1 cellular context compared by ENCODE assay signal in the genomic region with DNA sequence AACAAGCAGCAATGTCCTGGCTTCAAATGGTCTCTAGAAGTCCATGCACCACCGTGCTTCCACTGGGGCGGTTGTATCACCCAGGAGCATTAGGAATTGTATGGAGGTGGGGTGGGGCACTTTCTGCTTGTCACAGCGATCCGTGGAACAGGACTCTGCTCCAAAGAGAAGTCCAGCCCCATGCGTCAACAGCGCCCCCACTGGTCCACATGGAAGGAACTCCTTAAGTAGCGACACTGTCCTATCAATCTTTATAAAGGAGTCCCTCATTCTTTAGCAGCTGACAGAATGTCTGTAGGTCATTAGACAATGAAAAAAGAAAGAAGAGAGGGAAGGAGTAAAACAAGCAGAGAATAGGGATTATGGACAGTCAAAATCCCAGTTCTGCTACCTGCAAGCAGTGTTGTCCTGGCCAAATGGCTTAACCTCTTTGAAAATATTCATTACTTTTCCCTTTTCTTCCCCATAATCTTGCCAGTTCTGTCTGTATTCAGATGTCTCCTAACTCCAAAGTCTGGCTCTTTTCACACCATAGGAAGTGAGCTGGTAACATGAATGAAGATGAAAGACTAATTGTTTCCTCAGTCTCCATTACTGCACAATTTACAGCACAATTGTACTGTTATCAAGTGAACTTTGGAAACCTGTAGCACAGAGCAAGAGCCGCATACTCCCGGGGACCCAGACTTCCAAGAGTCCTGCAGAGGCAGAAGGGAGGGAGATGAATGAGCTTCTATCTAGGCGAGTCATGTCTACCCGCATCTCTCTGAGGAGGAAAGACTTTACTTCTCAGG.
A peak's percentile ranks its signal among the peaks of the same experiment; 100 is the strongest.
TF ChIP-seq lines count a peak whose summit lies in the region.

No MANE protein-coding gene starts in this region.

TF ChIP-seq in HepG2, 621 proteins besides CTCF, POLR2A, EP300 and RAD21 (continued from another document and continues in another):
- no peak for TF ChIP-seq KDM4B (CRISPR knock-in tag; IDR thresholded peaks at IDR 0.05)
- TF ChIP-seq HNF4A (CRISPR knock-in tag; IDR thresholded peaks at IDR 0.05), result peak; percentile 62
- TF ChIP-seq GATA4 (IDR thresholded peaks at IDR 0.05; ENCODE audit: borderline replicate concordance, low read depth), result no peak
- TF ChIP-seq ZNF138 (CRISPR knock-in tag; IDR thresholded peaks at IDR 0.05; ENCODE audit: low read depth), result no peak
- no peak for TF ChIP-seq NKX3-1 (CRISPR knock-in tag; IDR thresholded peaks at IDR 0.05)
- TF ChIP-seq, protein P1, sequence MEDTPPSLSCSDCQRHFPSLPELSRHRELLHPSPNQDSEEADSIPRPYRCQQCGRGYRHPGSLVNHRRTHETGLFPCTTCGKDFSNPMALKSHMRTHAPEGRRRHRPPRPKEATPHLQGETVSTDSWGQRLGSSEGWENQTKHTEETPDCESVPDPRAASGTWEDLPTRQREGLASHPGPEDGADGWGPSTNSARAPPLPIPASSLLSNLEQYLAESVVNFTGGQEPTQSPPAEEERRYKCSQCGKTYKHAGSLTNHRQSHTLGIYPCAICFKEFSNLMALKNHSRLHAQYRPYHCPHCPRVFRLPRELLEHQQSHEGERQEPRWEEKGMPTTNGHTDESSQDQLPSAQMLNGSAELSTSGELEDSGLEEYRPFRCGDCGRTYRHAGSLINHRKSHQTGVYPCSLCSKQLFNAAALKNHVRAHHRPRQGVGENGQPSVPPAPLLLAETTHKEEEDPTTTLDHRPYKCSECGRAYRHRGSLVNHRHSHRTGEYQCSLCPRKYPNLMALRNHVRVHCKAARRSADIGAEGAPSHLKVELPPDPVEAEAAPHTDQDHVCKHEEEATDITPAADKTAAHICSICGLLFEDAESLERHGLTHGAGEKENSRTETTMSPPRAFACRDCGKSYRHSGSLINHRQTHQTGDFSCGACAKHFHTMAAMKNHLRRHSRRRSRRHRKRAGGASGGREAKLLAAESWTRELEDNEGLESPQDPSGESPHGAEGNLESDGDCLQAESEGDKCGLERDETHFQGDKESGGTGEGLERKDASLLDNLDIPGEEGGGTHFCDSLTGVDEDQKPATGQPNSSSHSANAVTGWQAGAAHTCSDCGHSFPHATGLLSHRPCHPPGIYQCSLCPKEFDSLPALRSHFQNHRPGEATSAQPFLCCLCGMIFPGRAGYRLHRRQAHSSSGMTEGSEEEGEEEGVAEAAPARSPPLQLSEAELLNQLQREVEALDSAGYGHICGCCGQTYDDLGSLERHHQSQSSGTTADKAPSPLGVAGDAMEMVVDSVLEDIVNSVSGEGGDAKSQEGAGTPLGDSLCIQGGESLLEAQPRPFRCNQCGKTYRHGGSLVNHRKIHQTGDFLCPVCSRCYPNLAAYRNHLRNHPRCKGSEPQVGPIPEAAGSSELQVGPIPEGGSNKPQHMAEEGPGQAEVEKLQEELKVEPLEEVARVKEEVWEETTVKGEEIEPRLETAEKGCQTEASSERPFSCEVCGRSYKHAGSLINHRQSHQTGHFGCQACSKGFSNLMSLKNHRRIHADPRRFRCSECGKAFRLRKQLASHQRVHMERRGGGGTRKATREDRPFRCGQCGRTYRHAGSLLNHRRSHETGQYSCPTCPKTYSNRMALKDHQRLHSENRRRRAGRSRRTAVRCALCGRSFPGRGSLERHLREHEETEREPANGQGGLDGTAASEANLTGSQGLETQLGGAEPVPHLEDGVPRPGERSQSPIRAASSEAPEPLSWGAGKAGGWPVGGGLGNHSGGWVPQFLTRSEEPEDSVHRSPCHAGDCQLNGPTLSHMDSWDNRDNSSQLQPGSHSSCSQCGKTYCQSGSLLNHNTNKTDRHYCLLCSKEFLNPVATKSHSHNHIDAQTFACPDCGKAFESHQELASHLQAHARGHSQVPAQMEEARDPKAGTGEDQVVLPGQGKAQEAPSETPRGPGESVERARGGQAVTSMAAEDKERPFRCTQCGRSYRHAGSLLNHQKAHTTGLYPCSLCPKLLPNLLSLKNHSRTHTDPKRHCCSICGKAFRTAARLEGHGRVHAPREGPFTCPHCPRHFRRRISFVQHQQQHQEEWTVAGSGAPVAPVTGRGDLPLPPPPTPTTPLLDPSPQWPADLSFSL (CRISPR knock-in tag; IDR thresholded peaks at IDR 0.05), result no peak
- no peak for TF ChIP-seq KAT7 (CRISPR knock-in tag; IDR thresholded peaks at IDR 0.05; ENCODE audit: borderline replicate concordance)
- no peak for TF ChIP-seq ZNF557 (CRISPR knock-in tag; IDR thresholded peaks at IDR 0.05)
- TF ChIP-seq MEF2D (CRISPR knock-in tag; IDR thresholded peaks at IDR 0.05), result peak; percentile 28; the same call in 1 of the 2 replicates
- TF ChIP-seq NFYB (CRISPR knock-in tag; IDR thresholded peaks at IDR 0.05), result no peak
- TF ChIP-seq SRF (IDR thresholded peaks at IDR 0.05; ENCODE audit: low read depth, low read length), result no peak
- no peak for TF ChIP-seq ZNF775 (CRISPR knock-in tag; IDR thresholded peaks at IDR 0.05; ENCODE audit: borderline replicate concordance)
- no peak for TF ChIP-seq SP2 (CRISPR knock-in tag; IDR thresholded peaks at IDR 0.05)
- TF ChIP-seq ZNF558 (CRISPR knock-in tag; IDR thresholded peaks at IDR 0.05; ENCODE audit: borderline replicate concordance), result no peak
- no peak for TF ChIP-seq NFIB (CRISPR knock-in tag; IDR thresholded peaks at IDR 0.05; ENCODE audit: borderline replicate concordance)
- no peak for TF ChIP-seq NONO (IDR thresholded peaks at IDR 0.05)
- 0 out of 2 replicates have a peak, but pooled peaks have one; percentile 28 for TF ChIP-seq NONO (CRISPR knock-in tag; conservative IDR thresholded peaks at IDR 0.05)
- no peak for TF ChIP-seq ONECUT2 (CRISPR knock-in tag; IDR thresholded peaks at IDR 0.05)
- TF ChIP-seq EED (CRISPR knock-in tag; IDR thresholded peaks at IDR 0.05), result no peak
- no peak for TF ChIP-seq ZNF607 (CRISPR knock-in tag; IDR thresholded peaks at IDR 0.05; ENCODE audit: borderline replicate concordance)
- TF ChIP-seq, protein P2, sequence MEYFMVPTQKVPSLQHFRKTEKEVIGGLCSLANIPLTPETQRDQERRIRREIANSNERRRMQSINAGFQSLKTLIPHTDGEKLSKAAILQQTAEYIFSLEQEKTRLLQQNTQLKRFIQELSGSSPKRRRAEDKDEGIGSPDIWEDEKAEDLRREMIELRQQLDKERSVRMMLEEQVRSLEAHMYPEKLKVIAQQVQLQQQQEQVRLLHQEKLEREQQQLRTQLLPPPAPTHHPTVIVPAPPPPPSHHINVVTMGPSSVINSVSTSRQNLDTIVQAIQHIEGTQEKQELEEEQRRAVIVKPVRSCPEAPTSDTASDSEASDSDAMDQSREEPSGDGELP (IDR thresholded peaks at IDR 0.05; ENCODE audit: borderline replicate concordance, low read depth), result 0 out of 2 replicates have a peak, but pooled peaks have one; percentile 5
- TF ChIP-seq NFE2 (CRISPR knock-in tag; IDR thresholded peaks at IDR 0.05), result no peak
- TF ChIP-seq ZNF256 (CRISPR knock-in tag; conservative IDR thresholded peaks at IDR 0.05), result no peak
- TF ChIP-seq KDM5A (IDR thresholded peaks at IDR 0.05; ENCODE audit: borderline replicate concordance, low read length), result peak; percentile 48; the same call in 1 of the 2 replicates
- TF ChIP-seq NR2F2 (IDR thresholded peaks at IDR 0.05; ENCODE audit: borderline replicate concordance, low read depth), result no peak
- no peak for TF ChIP-seq HES4 (CRISPR knock-in tag; IDR thresholded peaks at IDR 0.05; ENCODE audit: borderline replicate concordance)
- no peak for TF ChIP-seq TBP (CRISPR knock-in tag; IDR thresholded peaks at IDR 0.05)
- TF ChIP-seq JARID2 (CRISPR knock-in tag; IDR thresholded peaks at IDR 0.05; ENCODE audit: insufficient replicate concordance), result no peak
- TF ChIP-seq, protein P3, sequence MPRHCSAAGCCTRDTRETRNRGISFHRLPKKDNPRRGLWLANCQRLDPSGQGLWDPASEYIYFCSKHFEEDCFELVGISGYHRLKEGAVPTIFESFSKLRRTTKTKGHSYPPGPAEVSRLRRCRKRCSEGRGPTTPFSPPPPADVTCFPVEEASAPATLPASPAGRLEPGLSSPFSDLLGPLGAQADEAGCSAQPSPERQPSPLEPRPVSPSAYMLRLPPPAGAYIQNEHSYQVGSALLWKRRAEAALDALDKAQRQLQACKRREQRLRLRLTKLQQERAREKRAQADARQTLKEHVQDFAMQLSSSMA (CRISPR knock-in tag; IDR thresholded peaks at IDR 0.05), result no peak
- TF ChIP-seq, protein P4, sequence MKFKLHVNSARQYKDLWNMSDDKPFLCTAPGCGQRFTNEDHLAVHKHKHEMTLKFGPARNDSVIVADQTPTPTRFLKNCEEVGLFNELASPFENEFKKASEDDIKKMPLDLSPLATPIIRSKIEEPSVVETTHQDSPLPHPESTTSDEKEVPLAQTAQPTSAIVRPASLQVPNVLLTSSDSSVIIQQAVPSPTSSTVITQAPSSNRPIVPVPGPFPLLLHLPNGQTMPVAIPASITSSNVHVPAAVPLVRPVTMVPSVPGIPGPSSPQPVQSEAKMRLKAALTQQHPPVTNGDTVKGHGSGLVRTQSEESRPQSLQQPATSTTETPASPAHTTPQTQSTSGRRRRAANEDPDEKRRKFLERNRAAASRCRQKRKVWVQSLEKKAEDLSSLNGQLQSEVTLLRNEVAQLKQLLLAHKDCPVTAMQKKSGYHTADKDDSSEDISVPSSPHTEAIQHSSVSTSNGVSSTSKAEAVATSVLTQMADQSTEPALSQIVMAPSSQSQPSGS (CRISPR knock-in tag; IDR thresholded peaks at IDR 0.05), result no peak
- TF ChIP-seq, protein P5, sequence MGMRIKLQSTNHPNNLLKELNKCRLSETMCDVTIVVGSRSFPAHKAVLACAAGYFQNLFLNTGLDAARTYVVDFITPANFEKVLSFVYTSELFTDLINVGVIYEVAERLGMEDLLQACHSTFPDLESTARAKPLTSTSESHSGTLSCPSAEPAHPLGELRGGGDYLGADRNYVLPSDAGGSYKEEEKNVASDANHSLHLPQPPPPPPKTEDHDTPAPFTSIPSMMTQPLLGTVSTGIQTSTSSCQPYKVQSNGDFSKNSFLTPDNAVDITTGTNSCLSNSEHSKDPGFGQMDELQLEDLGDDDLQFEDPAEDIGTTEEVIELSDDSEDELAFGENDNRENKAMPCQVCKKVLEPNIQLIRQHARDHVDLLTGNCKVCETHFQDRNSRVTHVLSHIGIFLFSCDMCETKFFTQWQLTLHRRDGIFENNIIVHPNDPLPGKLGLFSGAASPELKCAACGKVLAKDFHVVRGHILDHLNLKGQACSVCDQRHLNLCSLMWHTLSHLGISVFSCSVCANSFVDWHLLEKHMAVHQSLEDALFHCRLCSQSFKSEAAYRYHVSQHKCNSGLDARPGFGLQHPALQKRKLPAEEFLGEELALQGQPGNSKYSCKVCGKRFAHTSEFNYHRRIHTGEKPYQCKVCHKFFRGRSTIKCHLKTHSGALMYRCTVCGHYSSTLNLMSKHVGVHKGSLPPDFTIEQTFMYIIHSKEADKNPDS (CRISPR knock-in tag; IDR thresholded peaks at IDR 0.05), result no peak
- TF ChIP-seq, protein P6, sequence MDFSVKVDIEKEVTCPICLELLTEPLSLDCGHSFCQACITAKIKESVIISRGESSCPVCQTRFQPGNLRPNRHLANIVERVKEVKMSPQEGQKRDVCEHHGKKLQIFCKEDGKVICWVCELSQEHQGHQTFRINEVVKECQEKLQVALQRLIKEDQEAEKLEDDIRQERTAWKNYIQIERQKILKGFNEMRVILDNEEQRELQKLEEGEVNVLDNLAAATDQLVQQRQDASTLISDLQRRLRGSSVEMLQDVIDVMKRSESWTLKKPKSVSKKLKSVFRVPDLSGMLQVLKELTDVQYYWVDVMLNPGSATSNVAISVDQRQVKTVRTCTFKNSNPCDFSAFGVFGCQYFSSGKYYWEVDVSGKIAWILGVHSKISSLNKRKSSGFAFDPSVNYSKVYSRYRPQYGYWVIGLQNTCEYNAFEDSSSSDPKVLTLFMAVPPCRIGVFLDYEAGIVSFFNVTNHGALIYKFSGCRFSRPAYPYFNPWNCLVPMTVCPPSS (IDR thresholded peaks at IDR 0.05), result no peak
- peak; percentile 44; the same call in 1 of the 2 replicates for TF ChIP-seq GATAD1 (CRISPR knock-in tag; IDR thresholded peaks at IDR 0.05)
- TF ChIP-seq, protein P7, sequence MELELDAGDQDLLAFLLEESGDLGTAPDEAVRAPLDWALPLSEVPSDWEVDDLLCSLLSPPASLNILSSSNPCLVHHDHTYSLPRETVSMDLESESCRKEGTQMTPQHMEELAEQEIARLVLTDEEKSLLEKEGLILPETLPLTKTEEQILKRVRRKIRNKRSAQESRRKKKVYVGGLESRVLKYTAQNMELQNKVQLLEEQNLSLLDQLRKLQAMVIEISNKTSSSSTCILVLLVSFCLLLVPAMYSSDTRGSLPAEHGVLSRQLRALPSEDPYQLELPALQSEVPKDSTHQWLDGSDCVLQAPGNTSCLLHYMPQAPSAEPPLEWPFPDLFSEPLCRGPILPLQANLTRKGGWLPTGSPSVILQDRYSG (CRISPR knock-in tag; IDR thresholded peaks at IDR 0.05), result no peak
- 0 out of 2 replicates have a peak, but pooled peaks have one; percentile 13 for TF ChIP-seq NR2F6 (IDR thresholded peaks at IDR 0.05)
- TF ChIP-seq NR2F6 (CRISPR knock-in tag; IDR thresholded peaks at IDR 0.05), result no peak
- peak; percentile 15; the same call in 1 of the 2 replicates for TF ChIP-seq REPIN1 (CRISPR knock-in tag; IDR thresholded peaks at IDR 0.05; ENCODE audit: borderline replicate concordance, low read depth)
- no peak for TF ChIP-seq ATF7 (IDR thresholded peaks at IDR 0.05)
- TF ChIP-seq ATF7 (CRISPR knock-in tag; IDR thresholded peaks at IDR 0.05), result no peak
- no peak for TF ChIP-seq EHMT2 (IDR thresholded peaks at IDR 0.05; ENCODE audit: borderline replicate concordance, low read depth, low read length)
- no peak for TF ChIP-seq ZNF674 (CRISPR knock-in tag; IDR thresholded peaks at IDR 0.05; ENCODE audit: low read depth)
- TF ChIP-seq, protein P8, sequence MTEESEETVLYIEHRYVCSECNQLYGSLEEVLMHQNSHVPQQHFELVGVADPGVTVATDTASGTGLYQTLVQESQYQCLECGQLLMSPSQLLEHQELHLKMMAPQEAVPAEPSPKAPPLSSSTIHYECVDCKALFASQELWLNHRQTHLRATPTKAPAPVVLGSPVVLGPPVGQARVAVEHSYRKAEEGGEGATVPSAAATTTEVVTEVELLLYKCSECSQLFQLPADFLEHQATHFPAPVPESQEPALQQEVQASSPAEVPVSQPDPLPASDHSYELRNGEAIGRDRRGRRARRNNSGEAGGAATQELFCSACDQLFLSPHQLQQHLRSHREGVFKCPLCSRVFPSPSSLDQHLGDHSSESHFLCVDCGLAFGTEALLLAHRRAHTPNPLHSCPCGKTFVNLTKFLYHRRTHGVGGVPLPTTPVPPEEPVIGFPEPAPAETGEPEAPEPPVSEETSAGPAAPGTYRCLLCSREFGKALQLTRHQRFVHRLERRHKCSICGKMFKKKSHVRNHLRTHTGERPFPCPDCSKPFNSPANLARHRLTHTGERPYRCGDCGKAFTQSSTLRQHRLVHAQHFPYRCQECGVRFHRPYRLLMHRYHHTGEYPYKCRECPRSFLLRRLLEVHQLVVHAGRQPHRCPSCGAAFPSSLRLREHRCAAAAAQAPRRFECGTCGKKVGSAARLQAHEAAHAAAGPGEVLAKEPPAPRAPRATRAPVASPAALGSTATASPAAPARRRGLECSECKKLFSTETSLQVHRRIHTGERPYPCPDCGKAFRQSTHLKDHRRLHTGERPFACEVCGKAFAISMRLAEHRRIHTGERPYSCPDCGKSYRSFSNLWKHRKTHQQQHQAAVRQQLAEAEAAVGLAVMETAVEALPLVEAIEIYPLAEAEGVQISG (CRISPR knock-in tag; IDR thresholded peaks at IDR 0.05), result no peak
- TF ChIP-seq IRX3 (CRISPR knock-in tag; IDR thresholded peaks at IDR 0.05; ENCODE audit: borderline replicate concordance, low read depth), result no peak
